14 cellular contexts compared by ENCODE assay signal in genomic region chr5:61599370-61600140, GRCh38.
A peak's percentile ranks its signal among the peaks of the same experiment; 100 is the strongest.
DNase-seq lines count a peak whose midpoint lies in the region; ATAC-seq, FAIRE-seq and TF ChIP-seq lines count a peak whose summit lies in the region.
"Had no signal": no experiment of that assay in that cellular context is flagged by ENCODE, and none has a peak within 500 bp of the region (broad histone marks: within the 10 kb centered on the region; RNA-seq: fewer than 3 reads in every experiment).

No MANE protein-coding gene starts in this region.

- no peak overlapping the region for H3K23ac ChIP-seq in H1 (ENCODE audit: insufficient read length)
- no peak overlapping the region for H3K23ac ChIP-seq in neuronal stem cell (ENCODE audit: low read depth, low read length, poor library complexity)

- H4K8ac ChIP-seq in H1 (ENCODE audit: extremely low read depth, insufficient read depth, low read length) (no peak overlapping the region), neuronal stem cell (ENCODE audit: low read depth, low read length) (no peak overlapping the region)

- H3K27ac Mint-ChIP-seq in type B pancreatic cell, result no peak overlapping the region
- H3K27ac Mint-ChIP-seq: activated naive CD4-positive, alpha-beta T cell treated with anti-CD3 and anti-CD28 coated beads, Interleukin-2, amount 50 U/mL, for 72 hours had no signal

- H2AK5ac ChIP-seq in H1 (ENCODE audit: low read depth, low read length) (no peak overlapping the region), neuronal stem cell (ENCODE audit: low read depth, low read length) (no peak overlapping the region)

- H2BK120ac ChIP-seq in H1 (replicated peaks; ENCODE audit: low read depth, low read length), result no peak overlapping the region
- H2BK120ac ChIP-seq in neuronal stem cell (ENCODE audit: low read depth, low read length), result no peak overlapping the region

- H2BK5ac ChIP-seq in H1 (ENCODE audit: low read depth, low read length) (no peak overlapping the region), neuronal stem cell (ENCODE audit: low read length) (no peak overlapping the region)

- H2AFZ ChIP-seq in H1 (ENCODE audit: low read length) (0 out of 2 replicates have a peak overlapping the region, but pooled peaks have one; percentile 27), neuronal stem cell (ENCODE audit: low read length) (peak overlapping the region; percentile 59)

- TF ChIP-seq RAD21 in H1 (IDR thresholded peaks at IDR 0.05 in 1 of 2, conservative IDR thresholded peaks at IDR 0.05 in 1 of 2; ENCODE audit: low read depth in 2 of 2, low read length in 2 of 2), result no peak

- H3K9me3 ChIP-seq in H1 (ENCODE audit: insufficient read depth in 2 of 2, low read depth in 1 of 2, low read length in 1 of 2) (no peaks in the 10 kb centered on the region), neuronal stem cell (replicated peaks in 1 of 2; ENCODE audit: control insufficient read depth in 2 of 2, insufficient read depth in 1 of 2, low read depth in 1 of 2, low read length in 2 of 2) (peaks cover 2 to 19% of the 10 kb centered on the region in 2 donors)
- H3K9me3 ChIP-seq: psoas muscle, SJCRH30 had no signal

- H4K5ac ChIP-seq in H1 (ENCODE audit: insufficient read length, low read depth, low read length), result no peak overlapping the region

- H3K4ac ChIP-seq in H1 (replicated peaks; ENCODE audit: insufficient read length, low read depth, low read length) (no peak overlapping the region), neuronal stem cell (ENCODE audit: low read length) (no peak overlapping the region)

- H3K4me3 ChIP-seq in H1 (ENCODE audit: extremely low read depth in 1 of 4, insufficient read depth in 2 of 4, low read depth in 3 of 4, low read length in 4 of 4) (no peak overlapping the region), neuronal stem cell (ENCODE audit: low read length in 2 of 2) (no peak overlapping the region)
- H3K4me3 ChIP-seq: psoas muscle, SJCRH30 had no signal

- H2BK12ac ChIP-seq in H1 (ENCODE audit: low read depth, low read length) (no peak overlapping the region), neuronal stem cell (ENCODE audit: low read length) (no peak overlapping the region)

- H3K9ac ChIP-seq in H1 (replicated peaks in 1 of 4; ENCODE audit: extremely low read depth in 1 of 4, low read depth in 3 of 4, low read length in 3 of 4) (no peak overlapping the region), neuronal stem cell (ENCODE audit: low read depth, low read length, poor library complexity) (no peak overlapping the region)

- H3K4me3 Mint-ChIP-seq in type B pancreatic cell, result no peak overlapping the region

- no peaks in the 10 kb centered on the region for H3K23me2 ChIP-seq in H1 (ENCODE audit: low read depth, low read length)

- H3K4me1 Mint-ChIP-seq in type B pancreatic cell (ENCODE audit: unreplicated experiment), result peaks cover 18% of the 10 kb centered on the region

- H2BK20ac ChIP-seq in H1 (ENCODE audit: low read length), result no peak overlapping the region

- H3K56ac ChIP-seq in H1 (replicated peaks; ENCODE audit: insufficient read length, low read depth, low read length), result no peak overlapping the region

- no peak for FAIRE-seq in H1 (lab: Jason Lieb, UNC)

- H3K4me1 ChIP-seq in H1 (replicated peaks in 1 of 4; ENCODE audit: control insufficient read depth in 3 of 4, insufficient read depth in 4 of 4, low read length in 3 of 4) (peaks cover 0 to 3% (median 0%) of the 10 kb centered on the region in 4 experiments; a peak in 2 of 7 replicates), neuronal stem cell (ENCODE audit: control insufficient read depth in 2 of 2, insufficient read depth in 1 of 2, low read depth in 1 of 2, low read length in 2 of 2) (peaks cover 6% of the 10 kb centered on the region in 2 donors)
- H3K4me1 ChIP-seq: psoas muscle had no signal

- TF ChIP-seq EP300 in H1 (IDR thresholded peaks at IDR 0.05; ENCODE audit: borderline replicate concordance in 1 of 2, low read depth in 2 of 2, low read length in 2 of 2), result no peak

- H3K36me3 ChIP-seq in H1 (ENCODE audit: control insufficient read depth in 2 of 4, insufficient read depth in 4 of 4, low read length in 3 of 4) (no peaks in the 10 kb centered on the region), neuronal stem cell (replicated peaks in 1 of 2; ENCODE audit: control insufficient read depth in 2 of 2, insufficient read depth in 2 of 2, low read length in 2 of 2) (no peaks in the 10 kb centered on the region)
- H3K36me3 ChIP-seq: SJCRH30 had no signal

- no peaks in the 10 kb centered on the region for H3K79me2 ChIP-seq in H1 (ENCODE audit: control insufficient read depth in 1 of 2, insufficient read depth in 2 of 2, low read length in 2 of 2)

- TF ChIP-seq CTCF in H1 (IDR thresholded peaks at IDR 0.05; ENCODE audit: control extremely low read depth in 1 of 3, insufficient read depth in 1 of 3, low read depth in 1 of 3, low read length in 3 of 3) (no peak), type B pancreatic cell (conservative IDR thresholded peaks at IDR 0.05) (no peak)

- H3K79me1 ChIP-seq in H1 (ENCODE audit: low read depth, low read length), result no peaks in the 10 kb centered on the region
- no peaks in the 10 kb centered on the region for H3K79me1 ChIP-seq in neuronal stem cell (ENCODE audit: low read depth, low read length)

- H4K91ac ChIP-seq in H1 (replicated peaks; ENCODE audit: insufficient read length, low read length) (no peak overlapping the region), neuronal stem cell (ENCODE audit: low read depth, low read length, poor library complexity) (no peak overlapping the region)

- no peaks in the 10 kb centered on the region for H4K20me1 ChIP-seq in H1 (replicated peaks in 1 of 2; ENCODE audit: control insufficient read depth in 1 of 2, insufficient read depth in 2 of 2, low read length in 2 of 2)

- 91% methylated on average over 5 of the region's 5 CpGs; no CpG with 5 or more reads in 1 of the 2 experiments for WGBS in H1 (ENCODE audit: extremely low coverage in 1 of 2, insufficient coverage in 1 of 2, insufficient read length in 1 of 2, insufficient replicate concordance in 2 of 2, low coverage in 1 of 2, low lambda C conversion rate in 2 of 2, missing lambda C conversion rate in 1 of 2), 2 experiments
- no CpG with 5 or more reads among the region's 5 CpGs for WGBS in neuronal stem cell (ENCODE audit: extremely low coverage in 2 of 2, insufficient read length in 2 of 2, insufficient replicate concordance in 1 of 2), 2 donors

- no peaks in the 10 kb centered on the region for H3K27me3 Mint-ChIP-seq in type B pancreatic cell

- POLR2A ChIA-PET in H1 (lab: Charles Lee; ENCODE audit: partially characterized antibody), result no interaction called here

- no peak for TF ChIP-seq POLR2A in H1 (IDR thresholded peaks at IDR 0.05; ENCODE audit: control extremely low read depth in 1 of 2, low read depth in 2 of 2, low read length in 2 of 2)

- H3K9me3 Mint-ChIP-seq in type B pancreatic cell, result no peaks in the 10 kb centered on the region
- H3K9me3 Mint-ChIP-seq: activated naive CD4-positive, alpha-beta T cell treated with anti-CD3 and anti-CD28 coated beads, Interleukin-2, amount 50 U/mL, for 72 hours had no signal

- H3K27me3 ChIP-seq in H1 (replicated peaks in 1 of 4; ENCODE audit: control insufficient read depth in 3 of 4, extremely low read depth in 1 of 4, insufficient read depth in 3 of 4, low read length in 3 of 4) (no peaks in the 10 kb centered on the region), neuronal stem cell (ENCODE audit: control insufficient read depth in 3 of 3, insufficient read depth in 3 of 3, low read depth in 1 of 3, low read length in 3 of 3) (no peaks in the 10 kb centered on the region)
- H3K27me3 ChIP-seq: SJCRH30 had no signal

- no peaks in the 10 kb centered on the region for H3K36me3 Mint-ChIP-seq in type B pancreatic cell
- H3K36me3 Mint-ChIP-seq: activated naive CD4-positive, alpha-beta T cell treated with anti-CD3 and anti-CD28 coated beads, Interleukin-2, amount 50 U/mL, for 72 hours had no signal

- no peak overlapping the region for H2BK15ac ChIP-seq in H1 (ENCODE audit: low read length)
- no peak overlapping the region for H2BK15ac ChIP-seq in neuronal stem cell (ENCODE audit: low read length)

- H3K18ac ChIP-seq in H1 (ENCODE audit: extremely low read depth, low read length), result no peak overlapping the region
- H3K18ac ChIP-seq in neuronal stem cell (ENCODE audit: low read length), result no peak overlapping the region

- CTCF ChIA-PET in H1 (lab: Charles Lee; ENCODE audit: partially characterized antibody), result interaction anchor here (0.6 to 3.2 kb wide), 4 partner anchors 14 to 372 kb away, joined by 3 to 18 read pairs (median 4); no protein-coding TSS in a partner anchor

- no peak overlapping the region for H3K27ac ChIP-seq in H1 (ENCODE audit: low read depth, low read length)
- no peak overlapping the region for H3K27ac ChIP-seq in neuronal stem cell (replicated peaks; ENCODE audit: low read length)
- H3K27ac ChIP-seq: psoas muscle, SJCRH30 had no signal

- DNase-seq in DMS53 (lab: John Stamatoyannopoulos, UW) (peak; percentile 84), NCI-H2029 treated with DMSO at 0.1 percent for 48 hours (lab: John Stamatoyannopoulos, UW) (peak; percentile 26), H1 (ENCODE audit: low read depth in 1 of 2, low spot score in 2 of 2) (no peak), neuronal stem cell (ENCODE audit: low spot score) (no peak), type B pancreatic cell (ENCODE audit: extremely low spot score, unreplicated experiment) (no peak)
- DNase-seq in activated CD4-positive, alpha-beta T cell treated with anti-CD3 and anti-CD28 coated beads, Interleukin-2, amount 50 U/mL, for 48 hours, result no peak
- DNase-seq: activated CD4-positive, alpha-beta T cell treated with anti-CD3 and anti-CD28 coated beads, Interleukin-2, amount 50 U/mL, for 4 hours; HCEC 1CT; NCI-H187 treated with DMSO at 0.1 percent for 48 hours; SJCRH30 had no signal

- H3K14ac ChIP-seq in H1 (ENCODE audit: insufficient read length) (no peak overlapping the region), neuronal stem cell (ENCODE audit: low read length) (no peak overlapping the region)

- no peak for ATAC-seq in GM21786 (IDR thresholded peaks at IDR 0.05; ENCODE audit: unreplicated experiment)
- no peak for ATAC-seq in GM19455 (IDR thresholded peaks at IDR 0.05; ENCODE audit: unreplicated experiment)
- ATAC-seq: activated naive CD4-positive, alpha-beta T cell treated with anti-CD3 and anti-CD28 coated beads, Interleukin-2, amount 50 U/mL, for 72 hours; psoas muscle had no signal

- H3K4me2 ChIP-seq in H1 (ENCODE audit: insufficient read depth in 1 of 2, low read depth in 2 of 2, low read length in 2 of 2) (no peak overlapping the region), neuronal stem cell (ENCODE audit: insufficient read depth, low read length, poor library complexity, severe bottlenecking) (no peak overlapping the region)

TF ChIP-seq in H1, 55 proteins besides CTCF, POLR2A, EP300 and RAD21 (continues in another document):
- no peak for TF ChIP-seq CBX8 (IDR thresholded peaks at IDR 0.05; ENCODE audit: borderline replicate concordance, low read depth, low read length)
- TF ChIP-seq NANOG (IDR thresholded peaks at IDR 0.05; ENCODE audit: insufficient read depth, low read depth, low read length, poor library complexity, severe bottlenecking), result no peak
- no peak for TF ChIP-seq KDM4A (IDR thresholded peaks at IDR 0.05; ENCODE audit: low read depth, low read length, severe bottlenecking)
- TF ChIP-seq RBBP5 (IDR thresholded peaks at IDR 0.05; ENCODE audit: borderline replicate concordance, low read depth, low read length), result no peak
- no peak for TF ChIP-seq POU5F1 (IDR thresholded peaks at IDR 0.05; ENCODE audit: low read depth, low read length)
- TF ChIP-seq JUND (IDR thresholded peaks at IDR 0.05; ENCODE audit: low read length), result no peak

Comparison
In these comparisons a context has a peak if more than half of its experiments do, and no peak if none do; other contexts are left out.
1. DNase-seq: peak in DMS53 (single experiment) and NCI-H2029 treated with DMSO at 0.1 percent for 48 hours (single experiment); none in H1 (0 of 2), neuronal stem cell (single experiment), activated CD4-positive, alpha-beta T cell treated with anti-CD3 and anti-CD28 coated beads, Interleukin-2, amount 50 U/mL, for 48 hours (0 of 2) and type B pancreatic cell (single experiment).